In the genomic region with DNA sequence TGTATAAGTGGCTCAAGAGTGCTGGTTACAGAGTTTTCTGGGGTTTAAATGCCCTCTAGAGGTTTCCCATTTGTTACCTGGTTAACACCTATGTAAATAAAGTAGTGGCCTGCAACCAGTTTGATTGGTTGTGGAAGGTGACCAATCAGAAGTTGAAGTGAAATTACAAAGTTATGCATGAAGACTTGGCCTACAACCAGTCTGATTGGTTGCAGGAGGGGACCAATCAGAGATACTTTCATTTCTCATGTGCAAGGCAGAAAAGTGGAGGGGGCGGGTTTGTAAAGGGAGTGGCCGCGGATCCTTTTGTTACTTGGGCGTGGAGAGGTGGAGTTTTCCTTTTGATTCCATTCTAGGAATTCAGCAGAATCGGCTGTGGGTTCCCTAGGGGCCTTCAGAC, we compare ENCODE assay signal across 20 cellular contexts.
DNase-seq lines count a peak whose midpoint lies in the region; FAIRE-seq and TF ChIP-seq lines count a peak whose summit lies in the region.
"Had no signal": no experiment of that assay in that cellular context is flagged by ENCODE, and none has a peak within 500 bp of the region (broad histone marks: within the 10 kb centered on the region; RNA-seq: fewer than 3 reads in every experiment).

No MANE protein-coding gene starts in this region.

- H3K79me2 ChIP-seq in OCI-LY7 (ENCODE audit: insufficient read depth, low read depth, low read length): no peaks in the 10 kb centered on the region
- no peaks in the 10 kb centered on the region for H3K79me2 ChIP-seq in H1 (ENCODE audit: control insufficient read depth in 1 of 2, insufficient read depth in 2 of 2, low read length in 2 of 2)

- intact Hi-C loops in OCI-LY7 (cut with micrococcal nuclease; ENCODE audit: unreplicated experiment): no loop called here
- intact Hi-C loops in stomach (cut with DNase I; ENCODE audit: low total_unique reads): no loop called here

- no peak overlapping the region for H2AK5ac ChIP-seq in H1 (ENCODE audit: low read depth, low read length)

- no peak overlapping the region for H2BK15ac ChIP-seq in H1 (ENCODE audit: low read length)

- TF ChIP-seq EP300 in H1 (IDR thresholded peaks at IDR 0.05; ENCODE audit: borderline replicate concordance in 1 of 2, low read depth in 2 of 2, low read length in 2 of 2) (no peak), stomach (IDR thresholded peaks at IDR 0.05) (no peak)

- H3K14ac ChIP-seq in H1 (ENCODE audit: insufficient read length): no peak overlapping the region

- POLR2A ChIA-PET in OCI-LY7 (lab: Charles Lee) (interaction anchor here (0.7 kb wide), 1 partner anchor 15 kb away, joined by 3 read pairs; no protein-coding TSS in a partner anchor), H1 (lab: Charles Lee; ENCODE audit: partially characterized antibody) (interaction anchor here (0.7 kb wide), 1 partner anchor 887 kb away, joined by 3 read pairs; no protein-coding TSS in a partner anchor)

- H3K27me3 ChIP-seq in HAP-1 (ENCODE audit: low read depth) (no peaks in the 10 kb centered on the region), H1 (replicated peaks in 1 of 4; ENCODE audit: control insufficient read depth in 3 of 4, extremely low read depth in 1 of 4, insufficient read depth in 3 of 4, low read length in 3 of 4) (no peaks in the 10 kb centered on the region), stomach (peaks cover 0 to 4% (median 0%) of the 10 kb centered on the region in 3 donors)
- H3K27me3 ChIP-seq: gastrocnemius medialis, vagina had no signal

- no peak overlapping the region for H3K18ac ChIP-seq in H1 (ENCODE audit: extremely low read depth, low read length)

- H4K20me1 ChIP-seq in OCI-LY7 (ENCODE audit: insufficient read depth, low read length): no peaks in the 10 kb centered on the region
- no peaks in the 10 kb centered on the region for H4K20me1 ChIP-seq in H1 (replicated peaks in 1 of 2; ENCODE audit: control insufficient read depth in 1 of 2, insufficient read depth in 2 of 2, low read length in 2 of 2)

- no peak overlapping the region for H2BK120ac ChIP-seq in H1 (replicated peaks; ENCODE audit: low read depth, low read length)

- no peak overlapping the region for H2BK20ac ChIP-seq in H1 (ENCODE audit: low read length)

- H3K4me3 Mint-ChIP-seq in nephron progenitor cell: no peak overlapping the region
- H3K4me3 Mint-ChIP-seq: activated naive CD8-positive, alpha-beta T cell treated with anti-CD3 and anti-CD28 coated beads, Interleukin-2, amount 50 U/mL, for 24 hours; activated T-cell treated with anti-CD3 and anti-CD28 coated beads, Interleukin-2, amount 50 U/mL, for 24 hours; naive thymus-derived CD8-positive, alpha-beta T cell had no signal

- no peaks in the 10 kb centered on the region for H3K4me1 Mint-ChIP-seq in nephron progenitor cell
- H3K4me1 Mint-ChIP-seq: activated naive CD8-positive, alpha-beta T cell treated with anti-CD3 and anti-CD28 coated beads, Interleukin-2, amount 50 U/mL, for 24 hours; naive thymus-derived CD8-positive, alpha-beta T cell had no signal

- no peak overlapping the region for H4K91ac ChIP-seq in H1 (replicated peaks; ENCODE audit: insufficient read length, low read length)

- H2BK5ac ChIP-seq in H1 (ENCODE audit: low read depth, low read length): no peak overlapping the region

- no peak overlapping the region for H4K5ac ChIP-seq in H1 (ENCODE audit: insufficient read length, low read depth, low read length)

- H3K4ac ChIP-seq in H1 (replicated peaks; ENCODE audit: insufficient read length, low read depth, low read length): no peak overlapping the region

- CTCF ChIA-PET in OCI-LY7 (lab: Charles Lee; ENCODE audit: unreplicated experiment) (no interaction called here), H1 (lab: Charles Lee; ENCODE audit: partially characterized antibody) (interaction anchor here (1.2 kb wide), 1 partner anchor 48 kb away, joined by 4 read pairs; no protein-coding TSS in a partner anchor)

- no peaks in the 10 kb centered on the region for H3K79me1 ChIP-seq in H1 (ENCODE audit: low read depth, low read length)

- in situ Hi-C loops in HAP-1 (cut with MboI; ENCODE audit: low sequenced_read_pairs): no loop called here

- H2AFZ ChIP-seq in OCI-LY7 (ENCODE audit: low read length): no peak overlapping the region
- H2AFZ ChIP-seq in H1 (ENCODE audit: low read length): no peak overlapping the region

- no peak overlapping the region for H3K56ac ChIP-seq in H1 (replicated peaks; ENCODE audit: insufficient read length, low read depth, low read length)

- H3K36me3 ChIP-seq in HAP-1 (replicated peaks) (no peaks in the 10 kb centered on the region), OCI-LY7 (ENCODE audit: insufficient read depth, low read length) (no peaks in the 10 kb centered on the region), H1 (ENCODE audit: control insufficient read depth in 2 of 4, insufficient read depth in 4 of 4, low read length in 3 of 4) (no peaks in the 10 kb centered on the region), stomach (no peaks in the 10 kb centered on the region)
- H3K36me3 ChIP-seq: gastrocnemius medialis, lower lobe of right lung, vagina had no signal

- peak; percentile 19 for FAIRE-seq in H1 (lab: Jason Lieb, UNC)
- FAIRE-seq: GM19239 had no signal

- TF ChIP-seq POLR2A in H1 (IDR thresholded peaks at IDR 0.05; ENCODE audit: control extremely low read depth in 1 of 2, low read depth in 2 of 2, low read length in 2 of 2): no peak
- no peak for TF ChIP-seq POLR2A in stomach (IDR thresholded peaks at IDR 0.05)

- TF ChIP-seq RAD21 in H1 (IDR thresholded peaks at IDR 0.05 in 1 of 2, conservative IDR thresholded peaks at IDR 0.05 in 1 of 2; ENCODE audit: low read depth in 2 of 2, low read length in 2 of 2): no peak

- H3K27ac ChIP-seq in OCI-LY7 (ENCODE audit: low read depth, low read length, poor library complexity, severe bottlenecking) (no peak overlapping the region), H1 (ENCODE audit: low read depth, low read length) (no peak overlapping the region), stomach (no peak overlapping the region)
- H3K27ac ChIP-seq: gastrocnemius medialis, lower lobe of right lung, vagina had no signal

- no peak overlapping the region for H3K23ac ChIP-seq in H1 (ENCODE audit: insufficient read length)

- H3K27me3 Mint-ChIP-seq in nephron progenitor cell (ENCODE audit: low read depth, poor library complexity): peaks cover 7% of the 10 kb centered on the region

- H3K4me3 ChIP-seq in AG10803 (ENCODE audit: low read length) (no peak overlapping the region), HAP-1 (no peak overlapping the region), OCI-LY7 (ENCODE audit: low read depth, low read length, poor library complexity, severe bottlenecking) (no peak overlapping the region), H1 (ENCODE audit: extremely low read depth in 1 of 4, insufficient read depth in 2 of 4, low read depth in 3 of 4, low read length in 4 of 4) (no peak overlapping the region), stomach (no peak overlapping the region)
- H3K4me3 ChIP-seq: gastrocnemius medialis, lower lobe of right lung, vagina had no signal

- H3K4me1 ChIP-seq in HAP-1: peaks cover 4% of the 10 kb centered on the region
- H3K4me1 ChIP-seq in OCI-LY7 (ENCODE audit: insufficient read depth, low read length, poor library complexity, severe bottlenecking): no peaks in the 10 kb centered on the region
- no peaks in the 10 kb centered on the region for H3K4me1 ChIP-seq in H1 (replicated peaks in 1 of 4; ENCODE audit: control insufficient read depth in 3 of 4, insufficient read depth in 4 of 4, low read length in 3 of 4)
- no peaks in the 10 kb centered on the region for H3K4me1 ChIP-seq in stomach
- H3K4me1 ChIP-seq: gastrocnemius medialis, lower lobe of right lung, vagina had no signal

- no peak overlapping the region for H3K27ac Mint-ChIP-seq in nephron progenitor cell
- H3K27ac Mint-ChIP-seq: activated naive CD8-positive, alpha-beta T cell treated with anti-CD3 and anti-CD28 coated beads, Interleukin-2, amount 50 U/mL, for 24 hours; activated T-cell treated with anti-CD3 and anti-CD28 coated beads, Interleukin-2, amount 50 U/mL, for 24 hours; naive thymus-derived CD8-positive, alpha-beta T cell had no signal

- WGBS in H1 (ENCODE audit: extremely low coverage in 1 of 2, insufficient coverage in 1 of 2, insufficient read length in 1 of 2, insufficient replicate concordance in 2 of 2, low coverage in 1 of 2, low lambda C conversion rate in 2 of 2, missing lambda C conversion rate in 1 of 2), 2 experiments: 81% methylated on average over 5 of the region's 5 CpGs; no CpG with 5 or more reads in 1 of the 2 experiments
- WGBS in stomach, 5 donors: 57 to 80% (median 66%) methylated on average over 5 of the region's 5 CpGs

- DNase-seq in AG10803 (ENCODE audit: low read depth) (peak; percentile 2), HAP-1 (ENCODE audit: low spot score in 2 of 2) (peak; percentile 75 to 87), OCI-LY7 (ENCODE audit: low spot score) (peak; percentile 8), H1 (ENCODE audit: low read depth in 1 of 2, low spot score in 2 of 2) (no peak), activated gamma-delta T cell treated with Interleukin-2 at 50 U/mL for 16 hours (no peak), NCI-H2171 treated with DMSO at 0.1 percent for 48 hours (lab: John Stamatoyannopoulos, UW) (no peak), nephron progenitor cell (no peak), stomach (no peak)
- DNase-seq: activated naive CD8-positive, alpha-beta T cell treated with anti-CD3 and anti-CD28 coated beads, Interleukin-2, amount 50 U/mL, for 24 hours; activated T-cell treated with anti-CD3 and anti-CD28 coated beads, Interleukin-2, amount 50 U/mL, for 24 hours; central memory CD4-positive, alpha-beta T cell; COR-L47; gastrocnemius medialis; lower lobe of right lung; naive thymus-derived CD8-positive, alpha-beta T cell; NCI-H1092; stimulated activated CD4-positive, alpha-beta T cell treated with anti-CD3 and anti-CD28 coated beads, Interleukin-12 subunit alpha, Interleukin-12 subunit beta, amount 100 ng/mL, for 4 hours; stimulated activated naive CD4-positive, alpha-beta T cell treated with Interleukin-2 at 50 U/mL for 16 hours had no signal

- peaks cover 3% of the 10 kb centered on the region for H3K9me3 Mint-ChIP-seq in nephron progenitor cell
- H3K9me3 Mint-ChIP-seq: activated T-cell treated with anti-CD3 and anti-CD28 coated beads, Interleukin-2, amount 50 U/mL, for 24 hours had no signal

- H3K23me2 ChIP-seq in H1 (ENCODE audit: low read depth, low read length): no peaks in the 10 kb centered on the region

- H3K9ac ChIP-seq in H1 (replicated peaks in 1 of 4; ENCODE audit: extremely low read depth in 1 of 4, low read depth in 3 of 4, low read length in 3 of 4): no peak overlapping the region

- H3K4me2 ChIP-seq in OCI-LY7 (ENCODE audit: low read length): no peak overlapping the region
- no peak overlapping the region for H3K4me2 ChIP-seq in H1 (ENCODE audit: insufficient read depth in 1 of 2, low read depth in 2 of 2, low read length in 2 of 2)

- no peaks in the 10 kb centered on the region for H3K36me3 Mint-ChIP-seq in nephron progenitor cell (ENCODE audit: low read depth)
- H3K36me3 Mint-ChIP-seq: naive thymus-derived CD8-positive, alpha-beta T cell had no signal

- BruUV-seq in OCI-LY7 (replicated peaks; lab: Mats Ljungman, UMichigan): no TSS peak

- H3K9me3 ChIP-seq in HAP-1 (no peaks in the 10 kb centered on the region), OCI-LY7 (ENCODE audit: low read length) (no peaks in the 10 kb centered on the region), H1 (ENCODE audit: insufficient read depth in 2 of 2, low read depth in 1 of 2, low read length in 1 of 2) (no peaks in the 10 kb centered on the region), stomach (no peaks in the 10 kb centered on the region)
- H3K9me3 ChIP-seq: gastrocnemius medialis, lower lobe of right lung, vagina had no signal

- H3K9me2 ChIP-seq in OCI-LY7 (ENCODE audit: insufficient read depth, low read length): no peaks in the 10 kb centered on the region

- H2BK12ac ChIP-seq in H1 (ENCODE audit: low read depth, low read length): no peak overlapping the region

- no peak overlapping the region for H4K8ac ChIP-seq in H1 (ENCODE audit: extremely low read depth, insufficient read depth, low read length)

- no peak for TF ChIP-seq CTCF in AG10803 (conservative IDR thresholded peaks at IDR 0.05; ENCODE audit: low read length)
- no peak for TF ChIP-seq CTCF in OCI-LY7 (conservative IDR thresholded peaks at IDR 0.05; ENCODE audit: low read length)
- no peak for TF ChIP-seq CTCF in H1 (IDR thresholded peaks at IDR 0.05; ENCODE audit: control extremely low read depth in 1 of 3, insufficient read depth in 1 of 3, low read depth in 1 of 3, low read length in 3 of 3)
- no peak for TF ChIP-seq CTCF in nephron progenitor cell (IDR thresholded peaks at IDR 0.05)
- no peak for TF ChIP-seq CTCF in stomach (IDR thresholded peaks at IDR 0.05)

Comparison
In these comparisons a context has a peak if more than half of its experiments do, and no peak if none do; other contexts are left out.
1. DNase-seq: peak in AG10803 (single experiment), HAP-1 (2 of 2) and OCI-LY7 (single experiment); none in H1 (0 of 2), activated gamma-delta T cell treated with Interleukin-2 at 50 U/mL for 16 hours (single experiment), NCI-H2171 treated with DMSO at 0.1 percent for 48 hours (single experiment), nephron progenitor cell (single experiment) and stomach (single experiment).